20 cellular contexts compared by ENCODE assay signal in the genomic region with DNA sequence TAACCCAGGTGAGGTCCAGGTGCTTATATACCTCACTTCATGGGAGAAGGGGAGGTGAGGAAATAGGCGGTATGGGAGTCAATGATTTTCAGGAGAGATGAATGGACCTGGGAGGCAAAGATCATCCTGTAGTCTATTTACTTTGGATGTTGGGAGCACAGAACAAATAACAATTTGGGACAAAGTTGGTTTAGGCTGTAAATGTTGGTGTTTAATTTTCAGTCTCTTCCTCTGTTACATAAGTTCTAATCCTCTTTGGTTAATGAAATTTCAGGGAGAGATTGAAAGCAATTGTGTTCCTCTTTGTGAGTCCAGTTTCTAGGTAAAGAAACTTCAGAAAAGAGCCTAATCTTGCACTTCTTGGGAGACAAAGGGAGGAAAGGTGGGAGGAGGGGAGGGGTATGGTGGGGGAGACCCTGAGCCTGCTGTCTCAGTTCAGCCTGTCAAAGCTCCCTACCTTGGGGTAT. TPM values are rescaled to one million over a fixed set of nuclear protein-coding genes. Genes with fewer than 3 reads are reported as not detected.
DNase-seq lines count a peak whose midpoint lies in the region; ATAC-seq and TF ChIP-seq lines count a peak whose summit lies in the region.
"Had no signal": no experiment of that assay in that cellular context is flagged by ENCODE, and none has a peak within 500 bp of the region (broad histone marks: within the 10 kb centered on the region; RNA-seq: fewer than 3 reads in every experiment).

No MANE protein-coding gene starts in this region.

- no peaks in the 10 kb centered on the region for H3F3A ChIP-seq in neural progenitor cell (ENCODE audit: low read depth)

- H3K36me3 ChIP-seq in liver (ENCODE audit: control insufficient read depth in 4 of 4, insufficient read depth in 3 of 4, low read depth in 1 of 4, low read length in 3 of 4) (no peaks in the 10 kb centered on the region), neural progenitor cell (no peaks in the 10 kb centered on the region), upper lobe of right lung (no peaks in the 10 kb centered on the region)
- H3K36me3 ChIP-seq: BE2C had no signal

- H3K79me2 ChIP-seq in neural progenitor cell (ENCODE audit: low read depth), result no peaks in the 10 kb centered on the region

- CTCF ChIA-PET in activated naive CD4-positive, alpha-beta T cell treated with anti-CD3 and anti-CD28 coated beads, Interleukin-2, amount 10 ng/mL, durations not matched to agents 7 days and 5 days (lab: Charles Lee), result no interaction called here

- 40% methylated on average over 1 of the region's 1 CpG for WGBS in liver

- peak overlapping the region; percentile 36 to 43 for H3K27ac ChIP-seq in liver (ENCODE audit: low read depth in 1 of 2, low read length in 2 of 2)
- H3K27ac ChIP-seq in neural progenitor cell, result no peak overlapping the region
- H3K27ac ChIP-seq in upper lobe of right lung, result no peak overlapping the region

- H3K27me3 ChIP-seq in liver (ENCODE audit: control insufficient read depth in 4 of 4, insufficient read depth in 4 of 4, low read length in 3 of 4) (no peaks in the 10 kb centered on the region), neural progenitor cell (no peaks in the 10 kb centered on the region), upper lobe of right lung (no peaks in the 10 kb centered on the region)
- H3K27me3 ChIP-seq: BE2C had no signal

- H3K9me3 ChIP-seq in liver (ENCODE audit: control insufficient read depth in 4 of 4, low read length in 3 of 4) (peaks cover 0 to 20% (median 15%) of the 10 kb centered on the region in 4 donors), neural progenitor cell (ENCODE audit: low read depth) (no peaks in the 10 kb centered on the region), upper lobe of right lung (no peaks in the 10 kb centered on the region)
- H3K9me3 ChIP-seq: BE2C had no signal

- DNase-seq in HuH-7.5 (ENCODE audit: low spot score) (peak; percentile 16), left colon (no peak), neural progenitor cell (ENCODE audit: low spot score) (peak; percentile 16), EL (no peak), upper lobe of right lung (no peak)
- DNase-seq in activated naive CD4-positive, alpha-beta T cell treated with anti-CD3 and anti-CD28 coated beads, Interleukin-2, amount 10 ng/mL, durations not matched to agents 7 days and 5 days, result no peak
- DNase-seq: ACHN; BE2C; C1 segment of cervical spinal cord; Caco-2; CD4-positive, alpha-beta T cell; GDM1; H7; HFFc6; KBM-7 had no signal

- H3K9me3 Mint-ChIP-seq in neural progenitor cell, result peaks cover 6% of the 10 kb centered on the region
- H3K9me3 Mint-ChIP-seq in activated naive CD4-positive, alpha-beta T cell treated with anti-CD3 and anti-CD28 coated beads, Interleukin-2, amount 10 ng/mL, durations not matched to agents 7 days and 5 days, result peaks cover 13% of the 10 kb centered on the region
- H3K9me3 Mint-ChIP-seq: HFFc6 had no signal

- no peaks in the 10 kb centered on the region for H4K20me1 ChIP-seq in neural progenitor cell (ENCODE audit: low read depth)

- no peak overlapping the region for H3K4me3 Mint-ChIP-seq in neural progenitor cell
- no peak overlapping the region for H3K4me3 Mint-ChIP-seq in activated naive CD4-positive, alpha-beta T cell treated with anti-CD3 and anti-CD28 coated beads, Interleukin-2, amount 10 ng/mL, durations not matched to agents 7 days and 5 days
- H3K4me3 Mint-ChIP-seq: CD4-positive, alpha-beta T cell; GM23338; HFFc6; IgD-negative memory B cell had no signal

- no peaks in the 10 kb centered on the region for H3K4me1 Mint-ChIP-seq in neural progenitor cell
- H3K4me1 Mint-ChIP-seq in activated naive CD4-positive, alpha-beta T cell treated with anti-CD3 and anti-CD28 coated beads, Interleukin-2, amount 10 ng/mL, durations not matched to agents 7 days and 5 days, result peaks cover 3% of the 10 kb centered on the region
- H3K4me1 Mint-ChIP-seq: GM23338, IgD-negative memory B cell had no signal

- ATAC-seq in left colon (peak; percentile 45), upper lobe of right lung (no peak)
- ATAC-seq: GM23338, HCT116 had no signal

- H3K27ac Mint-ChIP-seq in neural progenitor cell, result no peak overlapping the region
- H3K27ac Mint-ChIP-seq in activated naive CD4-positive, alpha-beta T cell treated with anti-CD3 and anti-CD28 coated beads, Interleukin-2, amount 10 ng/mL, durations not matched to agents 7 days and 5 days, result no peak overlapping the region
- H3K27ac Mint-ChIP-seq: CD4-positive, alpha-beta T cell; GM23338; HFFc6; IgD-negative memory B cell had no signal

- peak overlapping the region; percentile 38 for H3K4me2 ChIP-seq in neural progenitor cell
- H3K4me2 ChIP-seq: GM23338 had no signal

- H3K36me3 Mint-ChIP-seq in neural progenitor cell, result no peaks in the 10 kb centered on the region
- peaks cover 4% of the 10 kb centered on the region for H3K36me3 Mint-ChIP-seq in activated naive CD4-positive, alpha-beta T cell treated with anti-CD3 and anti-CD28 coated beads, Interleukin-2, amount 10 ng/mL, durations not matched to agents 7 days and 5 days

- TF ChIP-seq CTCF in liver (IDR thresholded peaks at IDR 0.05; ENCODE audit: low read depth, low read length, missing input control) (no peak), neural progenitor cell (IDR thresholded peaks at IDR 0.05) (no peak), upper lobe of right lung (IDR thresholded peaks at IDR 0.05) (no peak)

- H3K4me1 ChIP-seq in liver (ENCODE audit: control insufficient read depth in 4 of 4, insufficient read depth in 4 of 4, low read length in 3 of 4) (peaks cover 4 to 17% (median 11%) of the 10 kb centered on the region in 4 donors), neural progenitor cell (peaks cover 14% of the 10 kb centered on the region), upper lobe of right lung (no peaks in the 10 kb centered on the region)
- H3K4me1 ChIP-seq: BE2C had no signal

- no peak overlapping the region for H3K9ac ChIP-seq in liver (ENCODE audit: low read depth in 1 of 2, low read length in 2 of 2)
- no peak overlapping the region for H3K9ac ChIP-seq in neural progenitor cell

- intact Hi-C loops in left colon (cut with DNase I, micrococcal nuclease) (no loop called here), upper lobe of right lung (cut with DNase I) (no loop called here)

- no peak overlapping the region for H2AFZ ChIP-seq in neural progenitor cell (replicated peaks)
- H2AFZ ChIP-seq: GM23338 had no signal

- TF ChIP-seq RAD21 in liver (IDR thresholded peaks at IDR 0.05), result peak; percentile 40 to 67

- peaks cover 3% of the 10 kb centered on the region for H3K27me3 Mint-ChIP-seq in neural progenitor cell (ENCODE audit: insufficient read depth, low read depth)
- no peaks in the 10 kb centered on the region for H3K27me3 Mint-ChIP-seq in activated naive CD4-positive, alpha-beta T cell treated with anti-CD3 and anti-CD28 coated beads, Interleukin-2, amount 10 ng/mL, durations not matched to agents 7 days and 5 days
- H3K27me3 Mint-ChIP-seq: CD4-positive, alpha-beta T cell; IgD-negative memory B cell had no signal

- H3K4me3 ChIP-seq in liver (ENCODE audit: low read depth in 1 of 3, low read length in 3 of 3) (no peak overlapping the region), neural progenitor cell (no peak overlapping the region), upper lobe of right lung (no peak overlapping the region)
- H3K4me3 ChIP-seq: GM23338 had no signal

TF ChIP-seq in liver, 16 proteins besides CTCF, POLR2A, EP300 and RAD21 (continues in another document):
- peak; percentile 96 for TF ChIP-seq SP1 (IDR thresholded peaks at IDR 0.05)
- peak; percentile 93 for TF ChIP-seq FOXA2 (IDR thresholded peaks at IDR 0.05)
- TF ChIP-seq RXRA (IDR thresholded peaks at IDR 0.05), result peak; percentile 88
- TF ChIP-seq, protein P1, sequence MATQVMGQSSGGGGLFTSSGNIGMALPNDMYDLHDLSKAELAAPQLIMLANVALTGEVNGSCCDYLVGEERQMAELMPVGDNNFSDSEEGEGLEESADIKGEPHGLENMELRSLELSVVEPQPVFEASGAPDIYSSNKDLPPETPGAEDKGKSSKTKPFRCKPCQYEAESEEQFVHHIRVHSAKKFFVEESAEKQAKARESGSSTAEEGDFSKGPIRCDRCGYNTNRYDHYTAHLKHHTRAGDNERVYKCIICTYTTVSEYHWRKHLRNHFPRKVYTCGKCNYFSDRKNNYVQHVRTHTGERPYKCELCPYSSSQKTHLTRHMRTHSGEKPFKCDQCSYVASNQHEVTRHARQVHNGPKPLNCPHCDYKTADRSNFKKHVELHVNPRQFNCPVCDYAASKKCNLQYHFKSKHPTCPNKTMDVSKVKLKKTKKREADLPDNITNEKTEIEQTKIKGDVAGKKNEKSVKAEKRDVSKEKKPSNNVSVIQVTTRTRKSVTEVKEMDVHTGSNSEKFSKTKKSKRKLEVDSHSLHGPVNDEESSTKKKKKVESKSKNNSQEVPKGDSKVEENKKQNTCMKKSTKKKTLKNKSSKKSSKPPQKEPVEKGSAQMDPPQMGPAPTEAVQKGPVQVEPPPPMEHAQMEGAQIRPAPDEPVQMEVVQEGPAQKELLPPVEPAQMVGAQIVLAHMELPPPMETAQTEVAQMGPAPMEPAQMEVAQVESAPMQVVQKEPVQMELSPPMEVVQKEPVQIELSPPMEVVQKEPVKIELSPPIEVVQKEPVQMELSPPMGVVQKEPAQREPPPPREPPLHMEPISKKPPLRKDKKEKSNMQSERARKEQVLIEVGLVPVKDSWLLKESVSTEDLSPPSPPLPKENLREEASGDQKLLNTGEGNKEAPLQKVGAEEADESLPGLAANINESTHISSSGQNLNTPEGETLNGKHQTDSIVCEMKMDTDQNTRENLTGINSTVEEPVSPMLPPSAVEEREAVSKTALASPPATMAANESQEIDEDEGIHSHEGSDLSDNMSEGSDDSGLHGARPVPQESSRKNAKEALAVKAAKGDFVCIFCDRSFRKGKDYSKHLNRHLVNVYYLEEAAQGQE (IDR thresholded peaks at IDR 0.05), result peak; percentile 70
- no peak for TF ChIP-seq NR2F2 (IDR thresholded peaks at IDR 0.05)
- peak; percentile 96 to 97 for TF ChIP-seq HNF4A (conservative IDR thresholded peaks at IDR 0.05)
- TF ChIP-seq GABPA (IDR thresholded peaks at IDR 0.05 in 1 of 2, conservative IDR thresholded peaks at IDR 0.05 in 1 of 2), result no peak

RNA-seq across cellular contexts. Expression of a gene that starts 46.9 kb away (rescaled TPM):
- total RNA-seq in left colon (not detected), liver (100 to 1,000 TPM in 1 of 2 donors, 1 to 10 TPM in 1; 3.2 to 154 TPM), neural progenitor cell (ENCODE audit: low replicate concordance) (not detected in 2 replicates), upper lobe of right lung (not detected)
- polyA plus RNA-seq in liver, result 100 to 1,000 TPM; 104 to 260 TPM
- total RNA-seq: A172; CD4-positive, alpha-beta T cell; GM23338; H7; HFFc6 had no signal
- polyA plus RNA-seq: GM23338, IgD-negative memory B cell had no signal

RNA-seq across cellular contexts. Expression of a gene that starts 58.6 kb away (rescaled TPM):
- total RNA-seq in left colon (not detected), liver (10 to 100 TPM in 1 of 2 donors, not detected in 1; 28.5 TPM), neural progenitor cell (ENCODE audit: low replicate concordance) (not detected in 2 replicates), upper lobe of right lung (0.55 TPM)
- polyA plus RNA-seq in liver, result 10 to 100 TPM in 1 of 2 donors, 1 to 10 TPM in 1; 2.5 to 19.2 TPM
- total RNA-seq: A172, Caco-2, GM23338, H7, HFFc6 had no signal
- polyA plus RNA-seq: GM23338, IgD-negative memory B cell had no signal

Comparison
In these comparisons a context has a peak if more than half of its experiments do, and no peak if none do; other contexts are left out.
1. DNase-seq: peak in HuH-7.5 (single experiment) and neural progenitor cell (single experiment); none in left colon (0 of 2), activated naive CD4-positive, alpha-beta T cell treated with anti-CD3 and anti-CD28 coated beads, Interleukin-2, amount 10 ng/mL, durations not matched to agents 7 days and 5 days (single experiment), EL (single experiment) and upper lobe of right lung (single experiment).
2. H3K27ac ChIP-seq: peak in liver (2 of 2); none in neural progenitor cell (single experiment) and upper lobe of right lung (single experiment).